8 cellular contexts compared by ENCODE assay signal in genomic region chrX:102516314-102516936, GRCh38. TPM values are rescaled to one million over a fixed set of nuclear protein-coding genes. Genes with fewer than 3 reads are reported as not detected.
DNase-seq lines count a peak whose midpoint lies in the region; ATAC-seq and TF ChIP-seq lines count a peak whose summit lies in the region.

Gene TMSB15A (minus strand): TSS chrX:102516739.

- peak; percentile 95 for ATAC-seq in Right ventricle myocardium inferior
- ATAC-seq in stimulated activated naive CD8-positive, alpha-beta T cell treated with anti-CD3 and anti-CD28 coated beads, Interleukin-15, Interleukin-2, amounts not matched to agents 100 U/mL and 50 U/mL, for 24 hours = peak; percentile 84

- H3F3A ChIP-seq in neural cell (ENCODE audit: insufficient read depth, low read length, poor library complexity, severe bottlenecking) = no peaks in the 10 kb centered on the region

- peak within 1 kb of the TSS; percentile 75 for H3K9ac ChIP-seq in neural cell (ENCODE audit: low read length)

- no peaks in the 10 kb centered on the region for H4K20me1 ChIP-seq in neural cell (ENCODE audit: insufficient read depth)

- H3K9me2 ChIP-seq in neural cell (ENCODE audit: insufficient read depth, low read length) = no peaks in the 10 kb centered on the region

- H3K36me3 ChIP-seq in Peyer's patch = no peaks in the 10 kb centered on the region
- H3K36me3 ChIP-seq in neural cell (ENCODE audit: insufficient read depth, low read length) = no peaks in the 10 kb centered on the region

- intact Hi-C loops in Right ventricle myocardium inferior (cut with DNase I) = loop anchor here (10.0 kb wide), 1 partner anchor 348 kb away; no protein-coding TSS in a partner anchor
- intact Hi-C loops in cardiac septum (cut with DNase I) = no loop called here

- H3K4me3 ChIP-seq in Peyer's patch (peak within 1 kb of the TSS in 3 of 4 donors; percentile 33 to 50 (median 45)), neural cell (ENCODE audit: low read length) (peak within 1 kb of the TSS; percentile 74)

- H3K27me3 ChIP-seq in Peyer's patch (no peaks in the 10 kb centered on the region), neural cell (ENCODE audit: insufficient read depth, low read depth, low read length) (no peaks in the 10 kb centered on the region)

- H2AFZ ChIP-seq in neural cell (ENCODE audit: low read depth, low read length) = no peak within 1 kb of the TSS

- peaks cover 19% of the 10 kb centered on the region for H3K79me2 ChIP-seq in neural cell (replicated peaks; ENCODE audit: insufficient read depth, low read length)

- no peak for TF ChIP-seq POLR2A in Peyer's patch (IDR thresholded peaks at IDR 0.05)

- no peak within 1 kb of the TSS for H3K4me2 ChIP-seq in neural cell (ENCODE audit: low read length)

- TF ChIP-seq EP300 in neural cell (conservative IDR thresholded peaks at IDR 0.05; ENCODE audit: poor library complexity, severe bottlenecking) = no peak

- TF ChIP-seq CTCF in Peyer's patch (IDR thresholded peaks at IDR 0.05) = no peak
- TF ChIP-seq CTCF in neural cell (IDR thresholded peaks at IDR 0.05; ENCODE audit: poor library complexity, severe bottlenecking) = no peak

- no peaks in the 10 kb centered on the region for H3K4me1 ChIP-seq in Peyer's patch

- H3K9me3 ChIP-seq in Peyer's patch = no peaks in the 10 kb centered on the region
- H3K9me3 ChIP-seq in neural cell (ENCODE audit: low read length) = no peaks in the 10 kb centered on the region

- no peak for TF ChIP-seq RAD21 in neural cell (conservative IDR thresholded peaks at IDR 0.05)

- DNase-seq in Right ventricle myocardium inferior (ENCODE audit: missing footprints) (peak; percentile 72), cardiac septum (ENCODE audit: low spot score) (no peak), HPDE6-E6E7 (ENCODE audit: extremely low spot score) (peak; percentile 22), Peyer's patch (peak; percentile 34 to 72 (median 66)), activated gamma-delta T cell (lab: John Stamatoyannopoulos, UW) (peak; percentile 18), fibroblast of the conjunctiva (ENCODE audit: low read depth) (peak; percentile 0)
- peak; percentile 57 for DNase-seq in stimulated activated naive CD8-positive, alpha-beta T cell treated with anti-CD3 and anti-CD28 coated beads, Interleukin-15, Interleukin-2, amounts not matched to agents 100 U/mL and 50 U/mL, for 24 hours

- H3K27ac ChIP-seq in Peyer's patch = no peak within 1 kb of the TSS
- peak within 1 kb of the TSS; percentile 68 for H3K27ac ChIP-seq in neural cell (ENCODE audit: low read length)

TF ChIP-seq in neural cell, 6 proteins besides CTCF, POLR2A, EP300 and RAD21:
- TF ChIP-seq SMC3 (conservative IDR thresholded peaks at IDR 0.05; ENCODE audit: poor library complexity) = no peak
- TF ChIP-seq POLR2AphosphoS5 (IDR thresholded peaks at IDR 0.05) = peak; percentile 88

RNA-seq across cellular contexts. Expression of gene TMSB15A, which starts in this region (rescaled TPM):
- total RNA-seq in Right ventricle myocardium inferior = 0.62 TPM
- not detected for total RNA-seq in cardiac septum
- total RNA-seq in Peyer's patch = not detected
- 1,130 and 1,269 TPM in 2 replicates for polyA plus RNA-seq in neural cell
- polyA minus RNA-seq in neural cell = 217 and 231 TPM in 2 replicates

Comparison
In these comparisons a context has a peak if more than half of its experiments do, and no peak if none do; other contexts are left out.
1. Peak in DNase-seq and ATAC-seq in Right ventricle myocardium inferior; RNA of the gene not detected or under 1 TPM.
2. Peak in DNase-seq and H3K4me3 ChIP-seq in Peyer's patch; RNA of the gene not detected or under 1 TPM.